Comparison of ENCODE assay signal across 17 cellular contexts in the genomic region with DNA sequence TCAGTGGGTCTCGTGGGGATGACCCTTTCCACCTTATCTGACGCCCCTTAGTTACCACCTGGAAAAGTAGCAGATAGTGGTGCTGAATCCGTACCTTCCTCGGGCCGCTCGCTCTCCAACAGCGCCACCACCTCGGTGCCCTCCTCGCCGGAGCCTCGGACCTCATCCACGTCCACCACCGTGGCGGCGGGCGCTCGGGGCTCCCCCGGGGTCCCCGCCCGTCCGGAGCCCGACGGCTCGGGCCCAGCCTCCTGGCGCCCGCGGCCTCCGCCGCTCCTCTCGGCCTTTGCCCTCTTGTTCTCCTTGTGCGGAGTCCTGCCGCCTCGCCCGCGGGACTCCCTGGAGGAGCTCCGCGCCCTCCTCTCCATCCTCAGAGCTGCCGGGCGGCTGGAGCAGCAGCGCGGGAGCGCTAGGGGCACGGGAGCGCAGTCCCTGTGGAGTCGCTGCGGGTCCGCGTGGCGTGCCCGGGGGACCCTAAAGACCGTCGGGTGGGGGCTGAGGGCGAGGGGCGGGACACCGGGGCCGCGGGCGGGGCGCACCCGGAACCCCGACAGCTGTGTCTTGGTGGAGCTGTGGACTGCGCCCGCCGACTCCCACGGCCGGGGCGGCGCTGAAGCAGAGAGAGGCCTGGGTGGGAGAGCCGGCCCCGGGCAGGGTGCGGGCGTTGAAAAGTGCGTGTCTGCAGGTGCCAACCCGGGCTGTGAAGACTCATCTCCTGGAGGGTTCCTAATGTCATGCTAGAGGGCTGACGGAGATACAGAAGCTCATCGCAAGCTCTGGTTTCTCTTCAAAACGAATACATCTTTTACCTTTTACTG. TPM values are rescaled to one million over a fixed set of nuclear protein-coding genes. Genes with fewer than 3 reads are reported as not detected.
A peak's percentile ranks its signal among the peaks of the same experiment; 100 is the strongest.
DNase-seq lines count a peak whose midpoint lies in the region; ATAC-seq and TF ChIP-seq lines count a peak whose summit lies in the region.
"Had no signal": no experiment of that assay in that cellular context is flagged by ENCODE, and none has a peak within 500 bp of the region (broad histone marks: within the 10 kb centered on the region; RNA-seq: fewer than 3 reads in every experiment).

A gene (minus strand): TSS at position 452 of the 818 bp plus-strand sequence. CDS start 84 bp downstream, at position 368.

- no peaks in the 10 kb centered on the region for H3K36me3 ChIP-seq in hepatocyte (replicated peaks; ENCODE audit: insufficient read depth, low read depth)
- H3K36me3 ChIP-seq: SJSA1 had no signal

- H3K27ac ChIP-seq in hepatocyte, result no peak within 1 kb of the TSS
- H3K27ac ChIP-seq: SJSA1 had no signal

- TF ChIP-seq CTCF in Calu3 (IDR thresholded peaks at IDR 0.05; ENCODE audit: unreplicated experiment) (no peak), hepatocyte (IDR thresholded peaks at IDR 0.05; ENCODE audit: poor library complexity) (no peak), neural crest cell (conservative IDR thresholded peaks at IDR 0.05) (no peak)

- intact Hi-C loops in Calu3 (cut with micrococcal nuclease; ENCODE audit: unreplicated experiment), result no loop called here

- BruUV-seq in Calu3 (replicated peaks; lab: Mats Ljungman, UMichigan), result no TSS peak

- no peak within 1 kb of the TSS for H3K4me3 ChIP-seq in hepatocyte
- H3K4me3 ChIP-seq: SJSA1 had no signal

- no peaks in the 10 kb centered on the region for H3K9me3 ChIP-seq in hepatocyte (ENCODE audit: low read depth)
- H3K9me3 ChIP-seq: SJSA1 had no signal

- H3K27me3 Mint-ChIP-seq in Calu3 (ENCODE audit: unreplicated experiment) (peaks cover 95% of the 10 kb centered on the region), IgD-negative memory B cell (peaks cover 31% of the 10 kb centered on the region), neural crest cell (ENCODE audit: low read depth) (peaks cover 66% of the 10 kb centered on the region)

- H3K4me1 Mint-ChIP-seq in Calu3 (ENCODE audit: low read depth, unreplicated experiment), result peaks cover 8% of the 10 kb centered on the region
- H3K4me1 Mint-ChIP-seq in IgD-negative memory B cell, result peaks cover 4 to 7% (median 6%) of the 10 kb centered on the region in 3 donors
- H3K4me1 Mint-ChIP-seq in neural crest cell, result peaks cover 5% of the 10 kb centered on the region

- no peak within 1 kb of the TSS for H2AFZ ChIP-seq in hepatocyte

- ATAC-seq in HG02610 (IDR thresholded peaks at IDR 0.05; ENCODE audit: unreplicated experiment) (no peak), HG02588 (IDR thresholded peaks at IDR 0.05; ENCODE audit: unreplicated experiment) (no peak), HG03196 (IDR thresholded peaks at IDR 0.05; ENCODE audit: unreplicated experiment) (no peak)
- ATAC-seq: esophagus mucosa had no signal

- WGBS in hepatocyte (ENCODE audit: low lambda C conversion rate, missing lambda C conversion rate), result 7% methylated on average over 65 of the region's 77 CpGs

- H3K36me3 Mint-ChIP-seq in Calu3 (ENCODE audit: insufficient read depth, unreplicated experiment) (no peaks in the 10 kb centered on the region), IgD-negative memory B cell (peaks cover 2% of the 10 kb centered on the region), neural crest cell (ENCODE audit: low read depth) (no peaks in the 10 kb centered on the region)

- no peaks in the 10 kb centered on the region for H3K9me2 ChIP-seq in hepatocyte (replicated peaks; ENCODE audit: insufficient read depth)

- no peaks in the 10 kb centered on the region for H3K9me3 Mint-ChIP-seq in Calu3 (ENCODE audit: low read depth, unreplicated experiment)
- peaks cover under 1 to 6% (median 1%) of the 10 kb centered on the region in 3 donors for H3K9me3 Mint-ChIP-seq in IgD-negative memory B cell
- peaks cover 3% of the 10 kb centered on the region for H3K9me3 Mint-ChIP-seq in neural crest cell

- peak within 1 kb of the TSS; percentile 47 for H3K4me3 Mint-ChIP-seq in Calu3 (ENCODE audit: low read depth, unreplicated experiment)
- H3K4me3 Mint-ChIP-seq in IgD-negative memory B cell, result peak within 1 kb of the TSS; percentile 12 to 83 (median 65)
- peak within 1 kb of the TSS; percentile 6 for H3K4me3 Mint-ChIP-seq in neural crest cell

- no peaks in the 10 kb centered on the region for H3K79me2 ChIP-seq in hepatocyte

- DNase-seq in Calu3 (peak; percentile 25), hepatocyte (ENCODE audit: low spot score) (no peak), neural crest cell (ENCODE audit: low read depth, low spot score) (no peak), NCI-H2081 (lab: John Stamatoyannopoulos, UW) (no peak)
- DNase-seq: activated naive CD4-positive, alpha-beta T cell treated with anti-CD3 and anti-CD28 coated beads, Interleukin-2, amount 50 U/mL, for 16 hours; HCEC 1CT; hypothalamus; IMR-90; NCI-H1105 treated with DMSO at 0.1 percent for 48 hours had no signal

- H3K27me3 ChIP-seq in hepatocyte, result peaks cover 57% of the 10 kb centered on the region

- H3K4me1 ChIP-seq in hepatocyte (ENCODE audit: insufficient read depth), result no peaks in the 10 kb centered on the region
- H3K4me1 ChIP-seq: SJSA1 had no signal

- no peak within 1 kb of the TSS for H3K27ac Mint-ChIP-seq in Calu3 (ENCODE audit: unreplicated experiment)
- H3K27ac Mint-ChIP-seq in IgD-negative memory B cell, result peak within 1 kb of the TSS in 1 of 3 donors; percentile 79
- H3K27ac Mint-ChIP-seq in neural crest cell (ENCODE audit: unreplicated experiment), result no peak within 1 kb of the TSS
- H3K27ac Mint-ChIP-seq: CD14-positive monocyte had no signal

- H3K4me2 ChIP-seq in hepatocyte, result peak within 1 kb of the TSS; percentile 84

- no peaks in the 10 kb centered on the region for H4K20me1 ChIP-seq in hepatocyte (ENCODE audit: insufficient read depth, poor library complexity, severe bottlenecking)

- CTCF ChIA-PET in Calu3 (lab: Charles Lee), result no interaction called here

RNA-seq across cellular contexts. Expression of the gene that starts here (rescaled TPM):
- total RNA-seq in Calu3 (2022) (not detected in 2 replicates), hepatocyte (not detected in 2 replicates), neural crest cell (not detected in 2 replicates)
- polyA plus RNA-seq in IgD-negative memory B cell (not detected), hepatocyte (not detected in 2 replicates)
- total RNA-seq: esophagus mucosa, IMR-90, SJSA1, subcutaneous adipose tissue had no signal
- polyA plus RNA-seq: CD14-positive monocyte, IMR-90 had no signal

Comparison
In these comparisons a context has a peak if more than half of its experiments do, and no peak if none do; other contexts are left out.
1. Peak in DNase-seq in Calu3; RNA of the gene not detected or under 1 TPM.
2. H3K4me3 Mint-ChIP-seq: peak in every context shown above with its lines; median percentile 65 in IgD-negative memory B cell; 47 in Calu3; 6 in neural crest cell.